1 cellular context compared by ENCODE assay signal in the genomic region with DNA sequence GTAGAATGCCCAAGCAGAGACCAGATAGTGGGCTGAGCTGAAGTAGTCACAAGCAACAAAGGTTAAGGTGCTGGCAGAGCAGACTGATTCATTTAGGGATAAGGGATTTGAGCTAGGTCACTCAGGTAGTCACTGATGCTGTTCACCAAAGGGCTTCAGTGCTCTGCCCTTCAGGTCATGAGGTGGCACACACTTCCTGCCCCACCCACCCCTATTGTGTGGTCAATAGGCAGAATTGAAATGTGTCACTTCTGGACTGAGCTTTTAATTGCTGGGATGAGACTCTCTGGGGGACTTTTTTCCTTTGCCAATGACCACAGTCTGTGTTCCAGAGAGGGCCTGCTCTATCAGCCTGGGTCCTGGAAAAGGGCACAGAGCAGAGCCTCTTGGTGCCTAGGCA.
TF ChIP-seq lines count a peak whose summit lies in the region.

No MANE protein-coding gene starts in this region.

TF ChIP-seq in GM12878, 131 proteins besides CTCF, POLR2A, EP300 and RAD21:
- TF ChIP-seq PKNOX1 (IDR thresholded peaks at IDR 0.05), result no peak
- TF ChIP-seq IRF4 (IDR thresholded peaks at IDR 0.05; ENCODE audit: low read depth, low read length), result no peak
- TF ChIP-seq, protein P1, sequence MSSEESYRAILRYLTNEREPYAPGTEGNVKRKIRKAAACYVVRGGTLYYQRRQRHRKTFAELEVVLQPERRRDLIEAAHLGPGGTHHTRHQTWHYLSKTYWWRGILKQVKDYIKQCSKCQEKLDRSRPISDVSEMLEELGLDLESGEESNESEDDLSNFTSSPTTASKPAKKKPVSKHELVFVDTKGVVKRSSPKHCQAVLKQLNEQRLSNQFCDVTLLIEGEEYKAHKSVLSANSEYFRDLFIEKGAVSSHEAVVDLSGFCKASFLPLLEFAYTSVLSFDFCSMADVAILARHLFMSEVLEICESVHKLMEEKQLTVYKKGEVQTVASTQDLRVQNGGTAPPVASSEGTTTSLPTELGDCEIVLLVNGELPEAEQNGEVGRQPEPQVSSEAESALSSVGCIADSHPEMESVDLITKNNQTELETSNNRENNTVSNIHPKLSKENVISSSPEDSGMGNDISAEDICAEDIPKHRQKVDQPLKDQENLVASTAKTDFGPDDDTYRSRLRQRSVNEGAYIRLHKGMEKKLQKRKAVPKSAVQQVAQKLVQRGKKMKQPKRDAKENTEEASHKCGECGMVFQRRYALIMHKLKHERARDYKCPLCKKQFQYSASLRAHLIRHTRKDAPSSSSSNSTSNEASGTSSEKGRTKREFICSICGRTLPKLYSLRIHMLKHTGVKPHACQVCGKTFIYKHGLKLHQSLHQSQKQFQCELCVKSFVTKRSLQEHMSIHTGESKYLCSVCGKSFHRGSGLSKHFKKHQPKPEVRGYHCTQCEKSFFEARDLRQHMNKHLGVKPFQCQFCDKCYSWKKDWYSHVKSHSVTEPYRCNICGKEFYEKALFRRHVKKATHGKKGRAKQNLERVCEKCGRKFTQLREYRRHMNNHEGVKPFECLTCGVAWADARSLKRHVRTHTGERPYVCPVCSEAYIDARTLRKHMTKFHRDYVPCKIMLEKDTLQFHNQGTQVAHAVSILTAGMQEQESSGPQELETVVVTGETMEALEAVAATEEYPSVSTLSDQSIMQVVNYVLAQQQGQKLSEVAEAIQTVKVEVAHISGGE (CRISPR knock-in tag; IDR thresholded peaks at IDR 0.05), result no peak
- TF ChIP-seq HDAC6 (IDR thresholded peaks at IDR 0.05; ENCODE audit: unreplicated experiment), result no peak
- no peak for TF ChIP-seq SMAD1 (IDR thresholded peaks at IDR 0.05; ENCODE audit: low read depth, partially characterized antibody)
- no peak for TF ChIP-seq STAT1 (conservative IDR thresholded peaks at IDR 0.05)
- TF ChIP-seq NFYA (IDR thresholded peaks at IDR 0.05; ENCODE audit: borderline replicate concordance, low read depth, low read length), result no peak
- TF ChIP-seq DPF2 (IDR thresholded peaks at IDR 0.05), result no peak
- no peak for TF ChIP-seq BHLHE40 (IDR thresholded peaks at IDR 0.05; ENCODE audit: borderline replicate concordance in 1 of 2, low read depth in 2 of 2, low read length in 1 of 2)
- no peak for TF ChIP-seq RELB (IDR thresholded peaks at IDR 0.05; ENCODE audit: low read depth)
